ENCODE assay signal across 9 cellular contexts in the genomic region with DNA sequence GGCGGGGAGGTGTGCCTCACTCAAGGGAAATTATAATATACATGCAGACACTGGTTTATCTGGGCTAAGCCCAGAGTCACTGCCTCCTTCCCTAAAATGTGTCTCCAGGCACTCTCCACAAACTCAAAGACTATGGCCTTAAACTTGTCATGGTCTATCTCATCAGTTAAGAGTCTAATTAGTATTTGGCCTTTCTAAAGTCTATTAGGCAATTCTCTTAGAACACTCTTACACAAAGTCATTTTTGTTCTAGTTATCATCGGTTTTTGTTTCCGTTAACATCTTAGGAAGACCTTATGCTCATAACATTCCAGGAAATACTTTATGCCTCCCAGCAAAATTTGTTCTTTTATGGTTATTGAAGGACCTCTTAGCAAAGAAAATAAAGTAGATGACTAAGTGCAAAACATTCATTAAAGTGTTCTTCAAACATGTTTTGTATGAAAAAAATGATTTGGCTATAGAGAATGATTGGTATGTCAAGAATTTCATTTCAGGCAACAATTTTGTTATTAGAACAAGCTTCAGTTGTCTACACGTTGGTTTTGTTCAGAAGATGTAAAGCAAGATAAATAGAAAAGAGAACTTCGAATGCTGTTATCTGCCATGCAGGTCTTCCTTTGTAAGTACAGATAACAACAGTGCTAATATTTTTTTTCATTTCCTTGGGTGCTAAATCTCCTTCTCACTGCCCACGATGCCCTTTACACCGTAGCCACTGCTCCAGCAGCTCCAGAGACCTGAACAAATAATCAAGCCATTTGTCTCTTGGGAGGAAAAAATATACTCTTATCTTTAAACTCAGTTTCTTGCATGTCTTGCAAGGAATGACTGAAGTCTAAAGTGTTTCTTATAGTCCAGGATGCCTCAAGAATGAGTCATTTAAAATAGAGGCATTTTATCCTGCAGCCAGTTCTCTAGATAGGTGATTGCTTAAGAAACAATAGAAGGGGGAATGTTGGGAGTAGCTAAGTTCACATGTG.
DNase-seq lines count a peak whose midpoint lies in the region; ATAC-seq and TF ChIP-seq lines count a peak whose summit lies in the region.
"Had no signal": no experiment of that assay in that cellular context is flagged by ENCODE, and none has a peak within 500 bp of the region (broad histone marks: within the 10 kb centered on the region; RNA-seq: fewer than 3 reads in every experiment).

No MANE protein-coding gene starts in this region.

- CTCF ChIA-PET in RWPE1 (lab: Yijun Ruan, JAX) = interaction anchor here (0.6 kb wide), 1 partner anchor 38 kb away, joined by 5 read pairs; no protein-coding TSS in a partner anchor

- DNase-seq in EH (ENCODE audit: low read depth) = peak; percentile 95
- DNase-seq in RWPE1 (ENCODE audit: low spot score) = peak; percentile 73
- DNase-seq in epithelial cell of esophagus (ENCODE audit: low read depth) = peak; percentile 83
- DNase-seq in osteoblast (ENCODE audit: insufficient read length, low spot score, missing footprints) = no peak
- DNase-seq in activated T-cell treated with anti-CD3 and anti-CD28 coated beads, Interleukin-2, amount 50 U/mL, for 48 hours = no peak
- no peak for DNase-seq in Peyer's patch
- DNase-seq: left ventricle myocardium inferior had no signal

- H3K9me3 ChIP-seq in osteoblast (ENCODE audit: low read depth, low read length) (no peaks in the 10 kb centered on the region), Peyer's patch (no peaks in the 10 kb centered on the region)
- H3K9me3 ChIP-seq: left ventricle myocardium inferior had no signal

- no peaks in the 10 kb centered on the region for H3K79me2 ChIP-seq in osteoblast (ENCODE audit: insufficient read depth, low read length)

- POLR2A ChIA-PET in RWPE1 (lab: Yijun Ruan, JAX; ENCODE audit: low non-redundant PET) = no interaction called here

- peak overlapping the region; percentile 73 for H3K4me2 ChIP-seq in osteoblast (ENCODE audit: insufficient read depth, low read length)

- no peak overlapping the region for H3K27ac ChIP-seq in RWPE1
- peak overlapping the region; percentile 78 for H3K27ac ChIP-seq in osteoblast (ENCODE audit: low read depth, low read length)
- H3K27ac ChIP-seq in Peyer's patch = no peak overlapping the region
- H3K27ac ChIP-seq: left ventricle myocardium inferior had no signal

- no peaks in the 10 kb centered on the region for H4K20me1 ChIP-seq in osteoblast (ENCODE audit: insufficient read depth, low read length)

- no peaks in the 10 kb centered on the region for H3K36me3 ChIP-seq in osteoblast (ENCODE audit: insufficient read depth, low read length)
- H3K36me3 ChIP-seq in Peyer's patch = no peaks in the 10 kb centered on the region
- H3K36me3 ChIP-seq: left ventricle myocardium inferior had no signal

- no peak for TF ChIP-seq POLR2A in Peyer's patch (IDR thresholded peaks at IDR 0.05)

- peaks cover 21% of the 10 kb centered on the region for H3K4me1 ChIP-seq in osteoblast (ENCODE audit: insufficient read depth, low read length)
- no peaks in the 10 kb centered on the region for H3K4me1 ChIP-seq in Peyer's patch
- H3K4me1 ChIP-seq: left ventricle myocardium inferior had no signal

- TF ChIP-seq CTCF in RWPE1 (conservative IDR thresholded peaks at IDR 0.05; ENCODE audit: low read depth) (no peak), epithelial cell of esophagus (IDR thresholded peaks at IDR 0.05; ENCODE audit: insufficient read depth, low read depth, low read length, missing control alignments) (no peak), osteoblast (IDR thresholded peaks at IDR 0.05; ENCODE audit: extremely low read depth, low read depth, low read length) (no peak), Peyer's patch (IDR thresholded peaks at IDR 0.05) (no peak)

- no peak overlapping the region for H2AFZ ChIP-seq in osteoblast (ENCODE audit: low read length)

- ATAC-seq in HG02938 (IDR thresholded peaks at IDR 0.05; ENCODE audit: unreplicated experiment) = no peak
- ATAC-seq in GM18517 (IDR thresholded peaks at IDR 0.05; ENCODE audit: unreplicated experiment) = no peak

- H3K4me3 ChIP-seq in epithelial cell of esophagus (ENCODE audit: low read length) (no peak overlapping the region), osteoblast (ENCODE audit: insufficient read depth, low read length) (peak overlapping the region; percentile 18), Peyer's patch (no peak overlapping the region)
- H3K4me3 ChIP-seq: left ventricle myocardium inferior had no signal

- H3K27me3 ChIP-seq in osteoblast (ENCODE audit: insufficient read depth, low read length) = no peaks in the 10 kb centered on the region
- no peaks in the 10 kb centered on the region for H3K27me3 ChIP-seq in Peyer's patch

Comparison
In these comparisons a context has a peak if more than half of its experiments do, and no peak if none do; other contexts are left out.
1. DNase-seq: peak in EH (single experiment), RWPE1 (single experiment) and epithelial cell of esophagus (single experiment); none in osteoblast (single experiment), activated T-cell treated with anti-CD3 and anti-CD28 coated beads, Interleukin-2, amount 50 U/mL, for 48 hours (0 of 2) and Peyer's patch (0 of 3).